In genomic region chr2:217055624-217056023, GRCh38 we compare ENCODE assay signal across 23 cellular contexts.
DNase-seq lines count a peak whose midpoint lies in the region; ATAC-seq and TF ChIP-seq lines count a peak whose summit lies in the region.
"Had no signal": no experiment of that assay in that cellular context is flagged by ENCODE, and none has a peak within 500 bp of the region (broad histone marks: within the 10 kb centered on the region; RNA-seq: fewer than 3 reads in every experiment).

No MANE protein-coding gene starts in this region.

- TF ChIP-seq CTCF in WERI-Rb-1 (IDR thresholded peaks at IDR 0.05; ENCODE audit: low read depth, low read length) = no peak

- no peaks in the 10 kb centered on the region for H3K27me3 ChIP-seq in BLaER1
- H3K27me3 ChIP-seq in WERI-Rb-1 (ENCODE audit: insufficient read depth, low read depth, severe bottlenecking) = no peaks in the 10 kb centered on the region

- intact Hi-C loops in cardiac septum (cut with DNase I) = loop anchor here (5.0 kb wide), 1 partner anchor 358 kb away; the partner anchor contains the start of gene IGFBP5

- no peak overlapping the region for H3K4me3 ChIP-seq in BLaER1
- H3K4me3 ChIP-seq in WERI-Rb-1 (ENCODE audit: low read depth, low read length) = no peak overlapping the region
- H3K4me3 ChIP-seq: GM12878 had no signal

- no peak overlapping the region for H3K27ac ChIP-seq in BLaER1
- H3K27ac ChIP-seq in WERI-Rb-1 = no peak overlapping the region
- H3K27ac ChIP-seq: C4-2B had no signal

- H3K4me2 ChIP-seq in BLaER1 = peak overlapping the region; percentile 29; the same call in 1 of the 2 replicates

- no peak overlapping the region for H3K9ac ChIP-seq in BLaER1

- H3K4me1 ChIP-seq in BLaER1 = peaks cover 53% of the 10 kb centered on the region

- H3K36me3 ChIP-seq in BLaER1 (no peaks in the 10 kb centered on the region), WERI-Rb-1 (no peaks in the 10 kb centered on the region)

- no peaks in the 10 kb centered on the region for H4K20me1 ChIP-seq in BLaER1

- ATAC-seq in HG03469 (IDR thresholded peaks at IDR 0.05; ENCODE audit: unreplicated experiment) = no peak
- ATAC-seq: HepG2, T-helper 17 cell had no signal

- 0 out of 2 replicates have a peak, but pooled peaks cover 7% of the 10 kb centered on the region for H3K9me3 ChIP-seq in BLaER1
- H3K9me3 ChIP-seq in WERI-Rb-1 (ENCODE audit: severe bottlenecking) = no peaks in the 10 kb centered on the region

- DNase-seq in DMS79 treated with DMSO at 0.1 percent for 48 hours (lab: John Stamatoyannopoulos, UW) (peak; percentile 11), DMS79 (lab: John Stamatoyannopoulos, UW) (no peak), NCI-H69 (lab: John Stamatoyannopoulos, UW) (peak; percentile 70), WERI-Rb-1 (peak; percentile 28), cardiac septum (ENCODE audit: low spot score) (no peak)
- no peak for DNase-seq in NK-92 treated with Interleukin-12 subunit alpha and Interleukin-12 subunit beta, amount 100 ng/mL, for 24 hours (lab: John Stamatoyannopoulos, UW)
- DNase-seq: 8988T; Calu3; CD8-positive, alpha-beta memory T cell; KBM-7; MM.1S; NCI-H1048; NCI-H2107; NCI-H526; PC-3; Right ventricle myocardium superior; SW 1271; T-helper 17 cell had no signal

Comparison
In these comparisons a context has a peak if more than half of its experiments do, and no peak if none do; other contexts are left out.
1. DNase-seq: peak in DMS79 treated with DMSO at 0.1 percent for 48 hours (single experiment), NCI-H69 (single experiment) and WERI-Rb-1 (single experiment); none in DMS79 (single experiment), NK-92 treated with Interleukin-12 subunit alpha and Interleukin-12 subunit beta, amount 100 ng/mL, for 24 hours (single experiment) and cardiac septum (single experiment).